19 cellular contexts compared by ENCODE assay signal in genomic region chr5:123454236-123454911, GRCh38. TPM values are rescaled to one million over a fixed set of nuclear protein-coding genes. Genes with fewer than 3 reads are reported as not detected.
DNase-seq lines count a peak whose midpoint lies in the region; TF ChIP-seq lines count a peak whose summit lies in the region.
"Had no signal": no experiment of that assay in that cellular context is flagged by ENCODE, and none has a peak within 500 bp of the region (broad histone marks: within the 10 kb centered on the region; RNA-seq: fewer than 3 reads in every experiment).

No MANE protein-coding gene starts in this region.

- no peaks in the 10 kb centered on the region for H4K20me1 ChIP-seq in hepatocyte (ENCODE audit: insufficient read depth, poor library complexity, severe bottlenecking)
- H4K20me1 ChIP-seq: BLaER1 treated with 17β-estradiol and CSF1 and Interleukin-3, amounts not matched to agents 10 nM and 100 nM had no signal

- H3K4me3 ChIP-seq in WERI-Rb-1 (ENCODE audit: low read depth, low read length) = no peak overlapping the region
- no peak overlapping the region for H3K4me3 ChIP-seq in hepatocyte
- H3K4me3 ChIP-seq in esophagus muscularis mucosa = no peak overlapping the region
- H3K4me3 ChIP-seq: adrenal gland; BLaER1 treated with 17β-estradiol and CSF1 and Interleukin-3, amounts not matched to agents 10 nM and 100 nM; colonic mucosa; stomach; uterus had no signal

- H3K4me1 ChIP-seq in hepatocyte (ENCODE audit: insufficient read depth) = peaks cover 5% of the 10 kb centered on the region
- peaks cover 0 to 13% (median 7%) of the 10 kb centered on the region in 4 donors for H3K4me1 ChIP-seq in esophagus muscularis mucosa
- H3K4me1 ChIP-seq: colonic mucosa, stomach, uterus had no signal

- H3K27ac ChIP-seq in WERI-Rb-1 (peak overlapping the region; percentile 77), hepatocyte (peak overlapping the region; percentile 26), esophagus muscularis mucosa (replicated peaks in 1 of 4) (no peak overlapping the region)
- H3K27ac ChIP-seq: adrenal gland; BLaER1 treated with 17β-estradiol and CSF1 and Interleukin-3, amounts not matched to agents 10 nM and 100 nM; colonic mucosa; stomach; uterus had no signal

- H3K36me3 ChIP-seq in WERI-Rb-1 (no peaks in the 10 kb centered on the region), hepatocyte (replicated peaks; ENCODE audit: insufficient read depth, low read depth) (no peaks in the 10 kb centered on the region), esophagus muscularis mucosa (no peaks in the 10 kb centered on the region)
- H3K36me3 ChIP-seq: adrenal gland; BLaER1 treated with 17β-estradiol and CSF1 and Interleukin-3, amounts not matched to agents 10 nM and 100 nM; colonic mucosa; stomach; uterus had no signal

- peak overlapping the region; percentile 40 for H3K4me2 ChIP-seq in hepatocyte
- H3K4me2 ChIP-seq: BLaER1 treated with 17β-estradiol and CSF1 and Interleukin-3, amounts not matched to agents 10 nM and 100 nM had no signal

- intact Hi-C loops in esophagus muscularis mucosa (cut with DNase I) = no loop called here

- H3K9me3 ChIP-seq in WERI-Rb-1 (ENCODE audit: severe bottlenecking) (no peaks in the 10 kb centered on the region), hepatocyte (ENCODE audit: low read depth) (no peaks in the 10 kb centered on the region), esophagus muscularis mucosa (no peaks in the 10 kb centered on the region)
- H3K9me3 ChIP-seq: adrenal gland; BLaER1 treated with 17β-estradiol and CSF1 and Interleukin-3, amounts not matched to agents 10 nM and 100 nM; colonic mucosa; stomach; uterus had no signal

- no peak for TF ChIP-seq EP300 in esophagus muscularis mucosa (IDR thresholded peaks at IDR 0.05)

- no peaks in the 10 kb centered on the region for H3K79me2 ChIP-seq in hepatocyte

- 58% methylated on average over 1 of the region's 1 CpG for WGBS in hepatocyte (ENCODE audit: low lambda C conversion rate, missing lambda C conversion rate)
- 85% methylated on average over 1 of the region's 1 CpG for WGBS in esophagus muscularis mucosa

- DNase-seq in DMS53 (lab: John Stamatoyannopoulos, UW) = peak; percentile 67
- peak; percentile 55 for DNase-seq in HT1080 (ENCODE audit: low read depth)
- DNase-seq in WERI-Rb-1 = peak; percentile 21
- DNase-seq in hepatocyte (ENCODE audit: low spot score) = no peak
- no peak for DNase-seq in SKM-1 (lab: John Stamatoyannopoulos, UW; ENCODE audit: unreplicated experiment)
- no peak for DNase-seq in mucosa of gallbladder (ENCODE audit: low spot score)
- no peak for DNase-seq in esophagus muscularis mucosa (ENCODE audit: extremely low spot score)
- DNase-seq: activated CD4-positive, alpha-beta T cell treated with anti-CD3 and anti-CD28 coated beads, Interleukin-2, amount 50 U/mL, for 1 hour; activated T-cell treated with anti-CD3 and anti-CD28 coated beads, Interleukin-2, amount 50 U/mL, for 4 hours; adrenal gland; colonic mucosa; H7; hippocampal formation; left cardiac atrium; NCI-H1436; stomach; T-helper 9 cell; uterus had no signal

- TF ChIP-seq POLR2A in esophagus muscularis mucosa (IDR thresholded peaks at IDR 0.05; ENCODE audit: low read depth) = no peak

- no peaks in the 10 kb centered on the region for H3K9me2 ChIP-seq in hepatocyte (replicated peaks; ENCODE audit: insufficient read depth)

- TF ChIP-seq CTCF in WERI-Rb-1 (IDR thresholded peaks at IDR 0.05; ENCODE audit: low read depth, low read length) = no peak
- no peak for TF ChIP-seq CTCF in hepatocyte (IDR thresholded peaks at IDR 0.05; ENCODE audit: poor library complexity)
- no peak for TF ChIP-seq CTCF in esophagus muscularis mucosa (IDR thresholded peaks at IDR 0.05)

- peak overlapping the region; percentile 1 for H2AFZ ChIP-seq in hepatocyte

- no peaks in the 10 kb centered on the region for H3K27me3 ChIP-seq in WERI-Rb-1 (ENCODE audit: insufficient read depth, low read depth, severe bottlenecking)
- H3K27me3 ChIP-seq in hepatocyte = no peaks in the 10 kb centered on the region
- H3K27me3 ChIP-seq in esophagus muscularis mucosa = no peaks in the 10 kb centered on the region
- H3K27me3 ChIP-seq: adrenal gland; BLaER1 treated with 17β-estradiol and CSF1 and Interleukin-3, amounts not matched to agents 10 nM and 100 nM; colonic mucosa; stomach; uterus had no signal

RNA-seq across cellular contexts. Expression of gene CEP120, which starts 31.2 kb away (rescaled TPM):
- total RNA-seq in HT1080 (2014; rRNA removed; shearing (Covaris generic)) = 10.2 and 12.4 TPM in 2 replicates
- 15.0 and 18.7 TPM in 2 replicates for polyA plus RNA-seq in HT1080 (2015; cell fraction: cytosol; rRNA removed)
- 17.0 and 20.6 TPM in 2 replicates for polyA plus RNA-seq in HT1080 (2015; cell fraction: nucleus; rRNA removed)
- total RNA-seq in hepatocyte (15.8 and 17.5 TPM in 2 replicates), mucosa of gallbladder (19.5 TPM), esophagus muscularis mucosa (10 to 100 TPM; 14.3 to 24.1 (median 15.8) TPM)
- 5.7 and 6.9 TPM in 2 replicates for polyA plus RNA-seq in hepatocyte

RNA-seq across cellular contexts. Expression of gene CSNK1G3, which starts 57.6 kb away (rescaled TPM):
- total RNA-seq in HT1080 (2014; rRNA removed; shearing (Covaris generic)) = 42.3 and 60.1 TPM in 2 replicates
- 39.5 and 56.8 TPM in 2 replicates for polyA plus RNA-seq in HT1080 (2015; cell fraction: cytosol; rRNA removed)
- 35.0 and 45.0 TPM in 2 replicates for polyA plus RNA-seq in HT1080 (2015; cell fraction: nucleus; rRNA removed)
- total RNA-seq in hepatocyte = 59.3 and 67.1 TPM in 2 replicates
- polyA plus RNA-seq in hepatocyte = 20.8 and 26.1 TPM in 2 replicates
- total RNA-seq in mucosa of gallbladder = 48.0 TPM
- 10 to 100 TPM; 31.2 to 53.7 (median 53.1) TPM for total RNA-seq in esophagus muscularis mucosa

Comparison
In these comparisons a context has a peak if more than half of its experiments do, and no peak if none do; other contexts are left out.
1. DNase-seq: peak in DMS53 (single experiment), HT1080 (single experiment) and WERI-Rb-1 (single experiment); none in hepatocyte (single experiment), SKM-1 (single experiment), mucosa of gallbladder (single experiment) and esophagus muscularis mucosa (single experiment).
2. H3K27ac ChIP-seq: peak in WERI-Rb-1 (single experiment) and hepatocyte (single experiment); none in esophagus muscularis mucosa (0 of 4).